In the genomic region with DNA sequence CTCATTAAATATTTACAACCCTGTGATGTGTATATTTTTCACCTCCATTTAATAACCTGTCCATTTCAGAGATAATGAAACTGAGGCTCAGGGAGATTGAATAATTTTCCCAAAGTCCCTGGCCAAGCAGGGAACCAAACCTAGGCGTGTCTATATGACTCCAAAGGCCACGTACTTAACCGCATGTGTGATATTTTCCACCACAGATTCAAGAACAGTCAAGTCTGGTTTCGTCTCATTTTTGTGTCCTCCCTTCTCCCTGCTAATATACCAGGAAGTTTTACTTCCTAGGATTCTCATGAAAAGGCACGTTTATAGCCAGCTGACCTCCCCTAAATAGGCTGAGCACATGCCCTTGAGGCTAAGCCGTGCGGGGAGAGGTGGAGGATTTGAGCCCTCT, we compare ENCODE assay signal across 20 cellular contexts. TPM values are rescaled to one million over a fixed set of nuclear protein-coding genes. Genes with fewer than 3 reads are reported as not detected.
DNase-seq lines count a peak whose midpoint lies in the region; ATAC-seq and TF ChIP-seq lines count a peak whose summit lies in the region.
"Had no signal": no experiment of that assay in that cellular context is flagged by ENCODE, and none has a peak within 500 bp of the region (broad histone marks: within the 10 kb centered on the region; RNA-seq: fewer than 3 reads in every experiment).

No MANE protein-coding gene starts in this region.

- no peak overlapping the region for H3K4me3 Mint-ChIP-seq in MCF 10A (ENCODE audit: unreplicated experiment)
- H3K4me3 Mint-ChIP-seq: CD4-positive, CD25-positive, alpha-beta regulatory T cell had no signal

- H3K4me1 Mint-ChIP-seq in MCF 10A (ENCODE audit: insufficient read depth, unreplicated experiment): peaks cover 16% of the 10 kb centered on the region

- H3K27me3 ChIP-seq in mammary epithelial cell (ENCODE audit: insufficient read depth, low read length): no peaks in the 10 kb centered on the region
- H3K27me3 ChIP-seq in psoas muscle (ENCODE audit: insufficient read depth in 3 of 3, low read length in 2 of 3): no peaks in the 10 kb centered on the region
- H3K27me3 ChIP-seq: SJCRH30 had no signal

- no peaks in the 10 kb centered on the region for H3K36me3 ChIP-seq in mammary epithelial cell (ENCODE audit: insufficient read depth, low read length)
- H3K36me3 ChIP-seq in psoas muscle (ENCODE audit: insufficient read depth in 1 of 2, low read depth in 1 of 2): no peaks in the 10 kb centered on the region
- H3K36me3 ChIP-seq: SJCRH30 had no signal

- no peaks in the 10 kb centered on the region for H3K79me2 ChIP-seq in mammary epithelial cell (ENCODE audit: insufficient read depth, low read length)

- peak overlapping the region; percentile 38 for H2AFZ ChIP-seq in mammary epithelial cell (ENCODE audit: low read depth, low read length)

- TF ChIP-seq CTCF in mammary epithelial cell (conservative IDR thresholded peaks at IDR 0.05 in 1 of 2, IDR thresholded peaks at IDR 0.05 in 1 of 2; ENCODE audit: extremely low read depth in 1 of 2, insufficient read depth in 1 of 2, low read depth in 1 of 2, low read length in 2 of 2) (no peak), MCF 10A (IDR thresholded peaks at IDR 0.05; ENCODE audit: unreplicated experiment) (no peak), epithelial cell of esophagus (IDR thresholded peaks at IDR 0.05; ENCODE audit: insufficient read depth, low read depth, low read length, missing control alignments) (no peak), psoas muscle (IDR thresholded peaks at IDR 0.05) (no peak)

- H3K4me3 ChIP-seq in mammary epithelial cell (replicated peaks in 1 of 3; ENCODE audit: insufficient read depth in 1 of 3, low read depth in 2 of 3, low read length in 3 of 3) (no peak overlapping the region), epithelial cell of esophagus (ENCODE audit: low read length) (no peak overlapping the region), psoas muscle (no peak overlapping the region)
- H3K4me3 ChIP-seq: SJCRH30 had no signal

- 75% methylated on average over 7 of the region's 7 CpGs for WGBS in mammary epithelial cell (ENCODE audit: low coverage, missing lambda C conversion rate)
- WGBS in psoas muscle, 3 donors: 61 to 73% (median 63%) methylated on average over 7 of the region's 7 CpGs

- H3K27me3 Mint-ChIP-seq in MCF 10A (ENCODE audit: insufficient read depth, unreplicated experiment): no peaks in the 10 kb centered on the region

- peak; percentile 35 for DNase-seq in mammary epithelial cell
- DNase-seq in MCF 10A (ENCODE audit: unreplicated experiment): no peak
- DNase-seq in SK-MEL-5 (ENCODE audit: low read depth, low spot score): peak; percentile 15
- peak; percentile 81 for DNase-seq in epithelial cell of esophagus (ENCODE audit: low read depth)
- no peak for DNase-seq in psoas muscle
- DNase-seq in stimulated activated CD4-positive, alpha-beta T cell treated with anti-CD3 and anti-CD28 coated beads, Interleukin-4, amount 100 ng/mL, for 24 hours: no peak
- DNase-seq: CD4-positive, CD25-positive, alpha-beta regulatory T cell; HCEC 1CT; IMR-90; Kasumi-1; NCI-H1105; NCI-H1694 treated with DMSO at 0.1 percent for 48 hours; NCI-H2107; NCI-H2227 treated with DMSO at 0.1 percent for 48 hours; NCI-H524 treated with DMSO at 0.1 percent for 48 hours; RPMI8226; SJCRH30 had no signal

- no peaks in the 10 kb centered on the region for H4K20me1 ChIP-seq in mammary epithelial cell (ENCODE audit: insufficient read depth, low read length)

- POLR2A ChIA-PET in MCF 10A (lab: Yijun Ruan, JAX): interaction anchor here (0.9 to 7.3 kb wide), 2 partner anchors 14 to 124 kb away, joined by 3 to 170 read pairs; a partner anchor contains a TSS

- BruUV-seq in mammary epithelial cell (replicated peaks; lab: Mats Ljungman, UMichigan) (no TSS peak), MCF 10A (replicated peaks; lab: Mats Ljungman, UMichigan) (no TSS peak)

- no peak overlapping the region for H3K27ac Mint-ChIP-seq in MCF 10A (ENCODE audit: low read depth, unreplicated experiment)

- dilution Hi-C loops in mammary epithelial cell (cut with HindIII; ENCODE audit: low sequenced_read_pairs): no loop called here

- H3K27ac ChIP-seq in mammary epithelial cell (ENCODE audit: insufficient read depth, low read depth, low read length): peak overlapping the region; percentile 6
- peak overlapping the region; percentile 95 for H3K27ac ChIP-seq in psoas muscle
- H3K27ac ChIP-seq: SJCRH30 had no signal

- H3K4me2 ChIP-seq in mammary epithelial cell (ENCODE audit: insufficient read depth, low read depth, low read length): no peak overlapping the region

- H3K4me1 ChIP-seq in mammary epithelial cell (ENCODE audit: insufficient read depth, low read length): peaks cover 14% of the 10 kb centered on the region
- H3K4me1 ChIP-seq in psoas muscle: peaks cover 61% of the 10 kb centered on the region

- ATAC-seq in psoas muscle: no peak
- no peak for ATAC-seq in GM21529 (IDR thresholded peaks at IDR 0.05; ENCODE audit: unreplicated experiment)
- ATAC-seq in GM21367 (IDR thresholded peaks at IDR 0.05; ENCODE audit: unreplicated experiment): no peak

- in situ Hi-C loops in mammary epithelial cell (cut with MboI; ENCODE audit: low sequenced_read_pairs in 2 of 2) (loop anchor here in 1 of 2 donors (5.0 kb wide), 1 partner anchor 107 kb away; no protein-coding TSS in a partner anchor), SK-MEL-5 (cut with HindIII; ENCODE audit: low pct_unique_long_range_greater_than_20kb, low sequenced_read_pairs) (no loop called here)

- intact Hi-C loops in mammary epithelial cell (cut with micrococcal nuclease) (loop anchor here (5.0 kb wide), 1 partner anchor 207 kb away; no protein-coding TSS in a partner anchor), MCF 10A (cut with micrococcal nuclease) (no loop called here), psoas muscle (cut with DNase I) (loop anchor here in 1 of 2 donors (1.0 kb wide), 1 partner anchor 105 kb away; no protein-coding TSS in a partner anchor)

- CTCF ChIA-PET in mammary epithelial cell (lab: Charles Lee; ENCODE audit: low non-redundant PET) (no interaction called here), MCF 10A (lab: Yijun Ruan, JAX) (interaction anchor here (0.6 to 11.7 kb wide), 11 partner anchors 8 to 212 kb away, joined by 3 to 429 read pairs (median 7); no protein-coding TSS in a partner anchor)

- no peaks in the 10 kb centered on the region for H3K9me3 ChIP-seq in mammary epithelial cell (replicated peaks; ENCODE audit: insufficient read depth, low read length)
- H3K9me3 ChIP-seq in psoas muscle: no peaks in the 10 kb centered on the region
- H3K9me3 ChIP-seq: SJCRH30 had no signal

- no peaks in the 10 kb centered on the region for H3K9me3 Mint-ChIP-seq in MCF 10A (ENCODE audit: unreplicated experiment)
- H3K9me3 Mint-ChIP-seq: CD4-positive, CD25-positive, alpha-beta regulatory T cell had no signal

- no peak overlapping the region for H3K9ac ChIP-seq in mammary epithelial cell (ENCODE audit: insufficient read depth, low read length)

- no peaks in the 10 kb centered on the region for H3K36me3 Mint-ChIP-seq in MCF 10A (ENCODE audit: insufficient read depth, unreplicated experiment)
- H3K36me3 Mint-ChIP-seq: CD4-positive, CD25-positive, alpha-beta regulatory T cell had no signal

RNA-seq across cellular contexts. Expression of a gene that starts 15.3 kb away (rescaled TPM):
- not detected for total RNA-seq in mammary epithelial cell
- polyA plus RNA-seq in mammary epithelial cell: not detected
- polyA minus RNA-seq in mammary epithelial cell: not detected
- not detected in 2 replicates for total RNA-seq in MCF 10A (2022)
- total RNA-seq in SK-MEL-5 (2014; rRNA removed; shearing (Covaris generic)): not detected in 2 replicates
- polyA plus RNA-seq in SK-MEL-5 (2015; cell fraction: cytosol; rRNA removed): not detected in 2 replicates
- not detected in 2 replicates for polyA plus RNA-seq in SK-MEL-5 (2015; cell fraction: nucleus; rRNA removed)
- total RNA-seq in psoas muscle: 1 to 10 TPM in 2 of 4 donors, under 1 TPM in 2; 0.25 to 3.4 (median 1.1) TPM
- polyA plus RNA-seq in psoas muscle: under 1 TPM; 0.09 to 0.32 (median 0.30) TPM
- total RNA-seq: CD4-positive, CD25-positive, alpha-beta regulatory T cell; HT-29; IMR-90; SJCRH30 had no signal
- polyA plus RNA-seq: CD4-positive, CD25-positive, alpha-beta regulatory T cell had no signal

RNA-seq across cellular contexts. Expression of a gene that starts 15.5 kb away (rescaled TPM):
- total RNA-seq in mammary epithelial cell: 100 to 1,000 TPM in 1 of 2 donors, 10 to 100 TPM in 1; 51.2 to 149 TPM
- 89.6 TPM for polyA plus RNA-seq in mammary epithelial cell
- 94.4 TPM for polyA minus RNA-seq in mammary epithelial cell
- total RNA-seq in MCF 10A (2022): 53.1 and 66.0 TPM in 2 replicates
- 23.3 and 23.7 TPM in 2 replicates for total RNA-seq in SK-MEL-5 (2014; rRNA removed; shearing (Covaris generic))
- polyA plus RNA-seq in SK-MEL-5 (2015; cell fraction: cytosol; rRNA removed): 36.6 and 37.5 TPM in 2 replicates
- polyA plus RNA-seq in SK-MEL-5 (2015; cell fraction: nucleus; rRNA removed): 18.2 and 22.4 TPM in 2 replicates
- total RNA-seq in psoas muscle: 100 to 1,000 TPM in 3 of 4 donors, 10 to 100 TPM in 1; 74.9 to 155 (median 102) TPM
- 10 to 100 TPM; 12.8 to 40.9 (median 21.4) TPM for polyA plus RNA-seq in psoas muscle

Comparison
In these comparisons a context has a peak if more than half of its experiments do, and no peak if none do; other contexts are left out.
1. DNase-seq: peak in mammary epithelial cell (single experiment), SK-MEL-5 (single experiment) and epithelial cell of esophagus (single experiment); none in MCF 10A (single experiment), psoas muscle (0 of 2) and stimulated activated CD4-positive, alpha-beta T cell treated with anti-CD3 and anti-CD28 coated beads, Interleukin-4, amount 100 ng/mL, for 24 hours (single experiment).